Comparison of ENCODE assay signal across 19 cellular contexts in genomic region chr9:109428854-109429253, GRCh38.
"Had no signal": no experiment of that assay in that cellular context is flagged by ENCODE, and none has a peak within 500 bp of the region (broad histone marks: within the 10 kb centered on the region; RNA-seq: fewer than 3 reads in every experiment).

No MANE protein-coding gene starts in this region.

- H3K4me1 ChIP-seq: colonic mucosa, esophagus squamous epithelium, gastroesophageal sphincter had no signal

- DNase-seq: colonic mucosa; dermis blood vessel endothelial cell; esophagus squamous epithelium; foreskin fibroblast; glutamatergic neuron; kidney; left colon; mammary epithelial cell; mucosa of descending colon; naive thymus-derived CD8-positive, alpha-beta T cell; psoas muscle; retina; small intestine; stimulated activated CD4-positive, alpha-beta T cell treated with anti-CD3 and anti-CD28 coated beads, Interleukin-12 subunit alpha, Interleukin-12 subunit beta, amount 100 ng/mL, for 4 hours; stimulated activated naive CD4-positive, alpha-beta T cell treated with Interleukin-2 at 50 U/mL for 16 hours; trophoblast cell had no signal

- H3K9me3 ChIP-seq: colonic mucosa, esophagus squamous epithelium, gastroesophageal sphincter, mucosa of descending colon, neutrophil, psoas muscle had no signal

- H3K36me3 ChIP-seq: colonic mucosa, neutrophil had no signal

- H3K27me3 ChIP-seq: colonic mucosa, esophagus squamous epithelium, gastroesophageal sphincter, hepatocyte had no signal

- H3K79me2 ChIP-seq: hepatocyte had no signal

- ATAC-seq: gastroesophageal sphincter; left colon; mucosa of descending colon; naive thymus-derived CD8-positive, alpha-beta T cell; psoas muscle had no signal

- H3K27ac ChIP-seq: colonic mucosa, esophagus squamous epithelium, gastroesophageal sphincter, hepatocyte, neutrophil, psoas muscle had no signal

- H2AFZ ChIP-seq: hepatocyte had no signal

- H3K4me2 ChIP-seq: hepatocyte had no signal

- FAIRE-seq: kidney, small intestine had no signal

- H3K4me3 ChIP-seq: colonic mucosa, esophagus squamous epithelium, gastroesophageal sphincter, hepatocyte, mucosa of descending colon, psoas muscle had no signal
